Comparison of ENCODE assay signal across 12 cellular contexts in genomic region chr10:31467791-31468535, GRCh38.
A peak's percentile ranks its signal among the peaks of the same experiment; 100 is the strongest.
DNase-seq lines count a peak whose midpoint lies in the region; ATAC-seq and TF ChIP-seq lines count a peak whose summit lies in the region.
"Had no signal": no experiment of that assay in that cellular context is flagged by ENCODE, and none has a peak within 500 bp of the region (broad histone marks: within the 10 kb centered on the region; RNA-seq: fewer than 3 reads in every experiment).

No MANE protein-coding gene starts in this region.

- H3K4me3 Mint-ChIP-seq in HFFc6 = no peak overlapping the region
- H3K4me3 Mint-ChIP-seq: nephron progenitor cell had no signal

- intact Hi-C loops in body of pancreas (cut with DNase I) = no loop called here

- no peak overlapping the region for H3K27ac Mint-ChIP-seq in HFFc6
- H3K27ac Mint-ChIP-seq: nephron progenitor cell had no signal

- WGBS in body of pancreas, 2 donors = 62 to 75% methylated on average over 2 to 4 of the region's 4 CpGs

- H3K27me3 ChIP-seq in body of pancreas = no peaks in the 10 kb centered on the region

- no peak for TF ChIP-seq POLR2A in body of pancreas (IDR thresholded peaks at IDR 0.05)

- peaks cover 10% of the 10 kb centered on the region; the same call in 1 of the 2 replicates for H3K4me1 Mint-ChIP-seq in HFFc6 (ENCODE audit: low read depth)
- H3K4me1 Mint-ChIP-seq: nephron progenitor cell had no signal

- ATAC-seq in body of pancreas = peak; percentile 48
- peak; percentile 99 for ATAC-seq in left lobe of liver
- no peak for ATAC-seq in GM19035 (IDR thresholded peaks at IDR 0.05; ENCODE audit: unreplicated experiment)

- H3K27me3 Mint-ChIP-seq in HFFc6 (ENCODE audit: insufficient read depth) = no peaks in the 10 kb centered on the region

- no peak overlapping the region for H3K27ac ChIP-seq in C4-2B
- no peak overlapping the region for H3K27ac ChIP-seq in body of pancreas

- peaks cover 54% of the 10 kb centered on the region for H3K36me3 Mint-ChIP-seq in HFFc6 (ENCODE audit: low read depth)

- peaks cover 30% of the 10 kb centered on the region for H3K9me3 Mint-ChIP-seq in HFFc6

- no peaks in the 10 kb centered on the region for H3K36me3 ChIP-seq in body of pancreas (replicated peaks in 1 of 2; ENCODE audit: insufficient read depth in 1 of 2, low read depth in 2 of 2)

- DNase-seq in HFFc6 (no peak), body of pancreas (peak; percentile 11 to 27 (median 18)), left lobe of liver (ENCODE audit: low spot score) (peak; percentile 53), NCI-H1417 treated with DMSO at 0.1 percent for 48 hours (lab: John Stamatoyannopoulos, UW) (no peak), NCI-H1930 (lab: John Stamatoyannopoulos, UW) (no peak), OCI-M1 (lab: John Stamatoyannopoulos, UW) (no peak)
- DNase-seq: activated gamma-delta T cell treated with Interleukin-2 at 50 U/mL for 16 hours, NCI-H1436, nephron progenitor cell, substantia nigra had no signal

- TF ChIP-seq CTCF in C4-2B (conservative IDR thresholded peaks at IDR 0.05) = peak; percentile 96
- TF ChIP-seq CTCF in HFFc6 (IDR thresholded peaks at IDR 0.05) = peak; percentile 71
- peak in 6 of 7 experiments; percentile 19 to 61 (median 34) for TF ChIP-seq CTCF in body of pancreas (IDR thresholded peaks at IDR 0.05)

- no peaks in the 10 kb centered on the region for H3K4me1 ChIP-seq in body of pancreas

- H3K9me3 ChIP-seq in body of pancreas = peaks cover 0 to 7% (median 0%) of the 10 kb centered on the region in 3 donors

- H3K4me3 ChIP-seq in body of pancreas = no peak overlapping the region

Comparison
In these comparisons a context has a peak if more than half of its experiments do, and no peak if none do; other contexts are left out.
1. CTCF ChIP-seq: peak in every context shown above with its lines; median percentile 96 in C4-2B; 71 in HFFc6; 34 in body of pancreas.
2. DNase-seq: peak in body of pancreas (4 of 4) and left lobe of liver (single experiment); none in HFFc6 (single experiment), NCI-H1417 treated with DMSO at 0.1 percent for 48 hours (single experiment), NCI-H1930 (0 of 2) and OCI-M1 (single experiment).